Comparison of ENCODE assay signal across 8 cellular contexts in the genomic region with DNA sequence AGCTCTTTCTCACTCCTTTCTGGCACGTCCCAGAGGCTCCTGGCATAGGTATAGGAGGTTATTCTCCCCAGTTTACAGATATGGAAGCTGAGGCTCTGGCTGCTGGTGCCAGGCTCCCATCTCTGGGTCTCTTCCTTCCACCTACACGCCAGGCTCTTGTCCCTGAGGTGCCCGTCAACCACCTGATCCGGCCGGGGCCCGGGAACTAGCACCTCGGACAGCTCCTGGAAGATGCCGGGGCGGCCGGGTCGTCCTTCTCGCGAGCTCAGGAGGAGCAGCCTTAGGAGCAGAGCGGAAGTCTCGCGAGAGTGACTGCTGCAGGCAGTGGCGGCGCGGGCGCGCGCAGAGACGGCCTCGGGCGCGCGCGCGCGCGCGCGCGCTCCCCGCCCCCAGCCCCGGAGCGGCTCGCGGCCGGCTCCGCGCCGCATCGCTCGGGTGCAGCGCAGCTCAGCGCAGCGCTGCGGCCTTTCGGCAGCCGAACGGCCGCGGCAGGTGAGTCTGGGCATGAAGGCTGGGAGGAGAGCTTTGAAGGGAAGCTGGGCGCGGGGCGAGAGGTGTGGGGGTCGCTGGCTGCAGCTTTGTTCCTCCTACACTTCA. TPM values are rescaled to one million over a fixed set of nuclear protein-coding genes. Genes with fewer than 3 reads are reported as not detected.
DNase-seq lines count a peak whose midpoint lies in the region; ATAC-seq and TF ChIP-seq lines count a peak whose summit lies in the region.

TSS of gene SCAMP5 (plus strand) at position 382 of the 597 bp plus-strand sequence. CDS start 16,277 bp downstream, outside the sequence.

- peak; percentile 74 for DNase-seq in GM04504 (ENCODE audit: low read depth)
- peak; percentile 96 for DNase-seq in NCI-H2171 treated with DMSO at 0.1 percent for 48 hours (lab: John Stamatoyannopoulos, UW)
- peak; percentile 98 for DNase-seq in WERI-Rb-1
- DNase-seq in breast epithelium (ENCODE audit: low spot score in 2 of 2): peak; percentile 86 to 92
- peak; percentile 68 to 76 for DNase-seq in gastrocnemius medialis

- ATAC-seq in HG03066 (IDR thresholded peaks at IDR 0.05; ENCODE audit: low read depth, unreplicated experiment) (peak; percentile 70), gastrocnemius medialis (peak; percentile 82 to 85), HG03139 (IDR thresholded peaks at IDR 0.05; ENCODE audit: unreplicated experiment) (no peak)

- H3K4me3 ChIP-seq in WERI-Rb-1 (ENCODE audit: low read depth, low read length) (peak within 1 kb of the TSS; percentile 84), breast epithelium (peak within 1 kb of the TSS; percentile 55 to 87 (median 73)), iPS-18a (ENCODE audit: low read length) (peak within 1 kb of the TSS; percentile 86), gastrocnemius medialis (peak within 1 kb of the TSS; percentile 48 to 56 (median 52))

- intact Hi-C loops in breast epithelium (cut with DNase I; ENCODE audit: low total_unique reads): no loop called here
- intact Hi-C loops in gastrocnemius medialis (cut with DNase I; ENCODE audit: low total_unique reads): no loop called here

- TF ChIP-seq CTCF in WERI-Rb-1 (IDR thresholded peaks at IDR 0.05; ENCODE audit: low read depth, low read length) (no peak), breast epithelium (IDR thresholded peaks at IDR 0.05) (no peak), gastrocnemius medialis (IDR thresholded peaks at IDR 0.05 in 4 of 5, conservative IDR thresholded peaks at IDR 0.05 in 1 of 5) (no peak)

- TF ChIP-seq POLR2A in breast epithelium (IDR thresholded peaks at IDR 0.05): no peak
- no peak for TF ChIP-seq POLR2A in gastrocnemius medialis (IDR thresholded peaks at IDR 0.05)

- H3K9ac ChIP-seq in iPS-18a (ENCODE audit: low read length): peak within 1 kb of the TSS; percentile 75

- H3K27ac ChIP-seq in WERI-Rb-1: peak within 1 kb of the TSS; percentile 95
- H3K27ac ChIP-seq in breast epithelium: no peak within 1 kb of the TSS
- no peak within 1 kb of the TSS for H3K27ac ChIP-seq in iPS-18a (ENCODE audit: low read length)
- no peak within 1 kb of the TSS for H3K27ac ChIP-seq in gastrocnemius medialis

- H3K36me3 ChIP-seq in WERI-Rb-1 (peaks cover 10% of the 10 kb centered on the region), breast epithelium (no peaks in the 10 kb centered on the region), iPS-18a (ENCODE audit: control insufficient read depth, low read depth, low read length) (no peaks in the 10 kb centered on the region), gastrocnemius medialis (no peaks in the 10 kb centered on the region)

- peaks cover 5% of the 10 kb centered on the region for H3K9me3 ChIP-seq in WERI-Rb-1 (ENCODE audit: severe bottlenecking)
- H3K9me3 ChIP-seq in breast epithelium: no peaks in the 10 kb centered on the region
- H3K9me3 ChIP-seq in iPS-18a (ENCODE audit: control insufficient read depth, low read depth, low read length): no peaks in the 10 kb centered on the region
- no peaks in the 10 kb centered on the region for H3K9me3 ChIP-seq in gastrocnemius medialis

- H3K27me3 ChIP-seq in WERI-Rb-1 (ENCODE audit: insufficient read depth, low read depth, severe bottlenecking): no peaks in the 10 kb centered on the region
- H3K27me3 ChIP-seq in breast epithelium: no peaks in the 10 kb centered on the region
- peaks cover 11% of the 10 kb centered on the region for H3K27me3 ChIP-seq in iPS-18a (ENCODE audit: control insufficient read depth, insufficient read depth, low read length)
- H3K27me3 ChIP-seq in gastrocnemius medialis: peaks cover 23 to 34% (median 26%) of the 10 kb centered on the region in 3 donors

- in situ Hi-C loops in gastrocnemius medialis (cut with MboI; ENCODE audit: low sequenced_read_pairs in 4 of 4): no loop called here

- H3K4me1 ChIP-seq in breast epithelium (peaks cover 0 to 4% of the 10 kb centered on the region in 2 donors), iPS-18a (ENCODE audit: control insufficient read depth, low read depth, low read length) (peaks cover 6% of the 10 kb centered on the region), gastrocnemius medialis (peaks cover 4 to 10% of the 10 kb centered on the region in 2 donors)

RNA-seq across cellular contexts. Expression of gene SCAMP5, which starts in this region (rescaled TPM):
- 1 to 10 TPM; 2.2 to 7.5 (median 4.5) TPM for total RNA-seq in breast epithelium
- total RNA-seq in gastrocnemius medialis: under 1 TPM in 1 of 4 donors, not detected in 3; 0.47 TPM

Comparison
In these comparisons a context has a peak if more than half of its experiments do, and no peak if none do; other contexts are left out.
1. Peak in DNase-seq, ATAC-seq and H3K4me3 ChIP-seq in gastrocnemius medialis; RNA of the gene not detected or under 1 TPM.